ENCODE assay signal across 18 cellular contexts in the genomic region with DNA sequence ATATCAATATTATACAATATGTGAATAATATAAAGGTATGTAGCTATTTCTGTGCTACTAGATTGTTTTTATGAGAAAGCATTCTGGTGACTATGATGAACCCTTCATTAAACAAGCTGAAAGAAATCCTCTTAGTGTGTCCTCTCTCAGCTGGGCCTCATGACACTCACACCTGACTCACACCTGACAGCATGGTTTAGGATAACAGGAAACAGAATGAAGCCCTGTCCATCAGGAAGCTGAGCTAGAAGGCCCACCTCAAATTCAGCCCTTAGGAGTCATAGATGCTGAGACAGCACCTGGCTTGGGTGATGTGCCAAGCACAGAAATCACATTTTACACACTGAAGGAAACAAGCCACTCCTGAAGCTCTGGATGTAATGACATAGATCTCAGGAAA. TPM values are rescaled to one million over a fixed set of nuclear protein-coding genes. Genes with fewer than 3 reads are reported as not detected.
DNase-seq lines count a peak whose midpoint lies in the region; ATAC-seq, FAIRE-seq and TF ChIP-seq lines count a peak whose summit lies in the region.
"Had no signal": no experiment of that assay in that cellular context is flagged by ENCODE, and none has a peak within 500 bp of the region (broad histone marks: within the 10 kb centered on the region; RNA-seq: fewer than 3 reads in every experiment).

No MANE protein-coding gene starts in this region.

- H3K4me1 ChIP-seq in RWPE2 (ENCODE audit: insufficient read depth, poor library complexity, severe bottlenecking) (no peaks in the 10 kb centered on the region), pancreas (no peaks in the 10 kb centered on the region)
- H3K4me1 ChIP-seq: A549 had no signal

- peak; percentile 50 for DNase-seq in activated CD4-positive, alpha-beta T cell treated with anti-CD3 and anti-CD28 coated beads, Interleukin-2, amount 10 ng/mL, durations not matched to agents 24 days and 14 days
- no peak for DNase-seq in activated CD4-positive, alpha-beta T cell treated with anti-CD3 and anti-CD28 coated beads, Interleukin-2, amount 50 U/mL, for 48 hours
- no peak for DNase-seq in RWPE2 (ENCODE audit: low spot score)
- DNase-seq in progenitor cell of endocrine pancreas (ENCODE audit: low spot score, unreplicated experiment): no peak
- no peak for DNase-seq in pancreas
- no peak for DNase-seq in HK-2 (ENCODE audit: unreplicated experiment)
- DNase-seq: CD4-positive, alpha-beta T cell; DND-41; KG1; NCI-H1436; NCI-H2081; NCI-H2171 treated with DMSO at 0.1 percent for 48 hours; NCI-H446 treated with DMSO at 0.1 percent for 48 hours; NCI-H69; OCI-M1 had no signal

- no peak for FAIRE-seq in pancreas (lab: Jason Lieb, UNC)
- FAIRE-seq: A549 had no signal

- H3K9me3 ChIP-seq in RWPE2 (ENCODE audit: severe bottlenecking) (no peaks in the 10 kb centered on the region), pancreas (no peaks in the 10 kb centered on the region)

- no peaks in the 10 kb centered on the region for H3K36me3 Mint-ChIP-seq in activated CD4-positive, alpha-beta T cell treated with anti-CD3 and anti-CD28 coated beads, Interleukin-2, amount 10 ng/mL, durations not matched to agents 24 days and 14 days (ENCODE audit: low read depth)
- peaks cover 2% of the 10 kb centered on the region for H3K36me3 Mint-ChIP-seq in progenitor cell of endocrine pancreas (ENCODE audit: insufficient read depth)

- no peak overlapping the region for H3K4me3 ChIP-seq in RWPE2 (ENCODE audit: severe bottlenecking)
- no peak overlapping the region for H3K4me3 ChIP-seq in pancreas
- H3K4me3 ChIP-seq: A549 had no signal

- no peak overlapping the region for H3K4me3 Mint-ChIP-seq in activated CD4-positive, alpha-beta T cell treated with anti-CD3 and anti-CD28 coated beads, Interleukin-2, amount 10 ng/mL, durations not matched to agents 24 days and 14 days
- no peak overlapping the region for H3K4me3 Mint-ChIP-seq in progenitor cell of endocrine pancreas (ENCODE audit: low read depth)
- H3K4me3 Mint-ChIP-seq: CD4-positive, alpha-beta T cell had no signal

- ATAC-seq in RWPE2 (ENCODE audit: low read depth) (peak; percentile 90), esophagus mucosa (peak; percentile 93), pancreas (no peak)

- H3K4me1 Mint-ChIP-seq in activated CD4-positive, alpha-beta T cell treated with anti-CD3 and anti-CD28 coated beads, Interleukin-2, amount 10 ng/mL, durations not matched to agents 24 days and 14 days: no peaks in the 10 kb centered on the region
- peaks cover 6% of the 10 kb centered on the region for H3K4me1 Mint-ChIP-seq in progenitor cell of endocrine pancreas (ENCODE audit: low read depth)

- TF ChIP-seq CTCF in RWPE2 (IDR thresholded peaks at IDR 0.05; ENCODE audit: poor library complexity, severe bottlenecking): no peak
- no peak for TF ChIP-seq CTCF in progenitor cell of endocrine pancreas (IDR thresholded peaks at IDR 0.05; ENCODE audit: unreplicated experiment)
- TF ChIP-seq CTCF in pancreas (IDR thresholded peaks at IDR 0.05): no peak

- no peaks in the 10 kb centered on the region for H3K36me3 ChIP-seq in RWPE2 (ENCODE audit: low read depth)
- H3K36me3 ChIP-seq in pancreas: no peaks in the 10 kb centered on the region

- H3K27me3 ChIP-seq in RWPE2 (ENCODE audit: insufficient read depth, poor library complexity, severe bottlenecking) (no peaks in the 10 kb centered on the region), pancreas (peaks cover 0 to 3% (median 0%) of the 10 kb centered on the region in 4 donors)

- peaks cover 4% of the 10 kb centered on the region for H3K9me3 Mint-ChIP-seq in activated CD4-positive, alpha-beta T cell treated with anti-CD3 and anti-CD28 coated beads, Interleukin-2, amount 10 ng/mL, durations not matched to agents 24 days and 14 days
- H3K9me3 Mint-ChIP-seq in progenitor cell of endocrine pancreas (ENCODE audit: low read depth): peaks cover 21% of the 10 kb centered on the region

- no peak overlapping the region for H3K27ac ChIP-seq in RWPE2 (ENCODE audit: poor library complexity, severe bottlenecking)
- H3K27ac ChIP-seq in pancreas: no peak overlapping the region
- H3K27ac ChIP-seq: A549, RWPE1 had no signal

- no peak overlapping the region for H3K27ac Mint-ChIP-seq in activated CD4-positive, alpha-beta T cell treated with anti-CD3 and anti-CD28 coated beads, Interleukin-2, amount 10 ng/mL, durations not matched to agents 24 days and 14 days
- H3K27ac Mint-ChIP-seq in progenitor cell of endocrine pancreas: no peak overlapping the region
- H3K27ac Mint-ChIP-seq: CD4-positive, alpha-beta T cell had no signal

- peaks cover 8% of the 10 kb centered on the region for H3K27me3 Mint-ChIP-seq in activated CD4-positive, alpha-beta T cell treated with anti-CD3 and anti-CD28 coated beads, Interleukin-2, amount 10 ng/mL, durations not matched to agents 24 days and 14 days
- H3K27me3 Mint-ChIP-seq in progenitor cell of endocrine pancreas: no peaks in the 10 kb centered on the region

- intact Hi-C loops in activated CD4-positive, alpha-beta T cell treated with anti-CD3 and anti-CD28 coated beads, Interleukin-2, amount 10 ng/mL, durations not matched to agents 24 days and 14 days (cut with micrococcal nuclease): no loop called here
- intact Hi-C loops in pancreas (cut with DNase I): no loop called here

RNA-seq across cellular contexts. Expression of gene CHCHD4, which starts 30.8 kb away (rescaled TPM):
- 27.7 and 29.6 TPM in 2 replicates for total RNA-seq in activated CD4-positive, alpha-beta T cell treated with anti-CD3 and anti-CD28 coated beads, Interleukin-2, amount 10 ng/mL, durations not matched to agents 24 days and 14 days
- total RNA-seq in esophagus mucosa (13.0 TPM), progenitor cell of endocrine pancreas (10.8 and 12.7 TPM in 2 replicates), pancreas (1 to 10 TPM; 3.2 to 6.0 (median 5.3) TPM)
- 1 to 10 TPM; 3.4 to 8.6 TPM for polyA plus RNA-seq in pancreas

RNA-seq across cellular contexts. Expression of gene TMEM43, which starts 31.0 kb away (rescaled TPM):
- 38.7 and 39.4 TPM in 2 replicates for total RNA-seq in activated CD4-positive, alpha-beta T cell treated with anti-CD3 and anti-CD28 coated beads, Interleukin-2, amount 10 ng/mL, durations not matched to agents 24 days and 14 days
- 55.7 TPM for total RNA-seq in esophagus mucosa
- 38.2 and 40.0 TPM in 2 replicates for total RNA-seq in progenitor cell of endocrine pancreas
- total RNA-seq in pancreas: 10 to 100 TPM; 11.2 to 31.2 (median 17.6) TPM
- 10 to 100 TPM; 13.5 to 22.8 TPM for polyA plus RNA-seq in pancreas

Comparison
In these comparisons a context has a peak if more than half of its experiments do, and no peak if none do; other contexts are left out.
1. ATAC-seq: peak in RWPE2 (single experiment) and esophagus mucosa (single experiment); none in pancreas (0 of 4).